In genomic region chr11:23778971-23779370, GRCh38 we compare ENCODE assay signal across 24 cellular contexts.
A peak's percentile ranks its signal among the peaks of the same experiment; 100 is the strongest.
DNase-seq lines count a peak whose midpoint lies in the region; TF ChIP-seq lines count a peak whose summit lies in the region.
"Had no signal": no experiment of that assay in that cellular context is flagged by ENCODE, and none has a peak within 500 bp of the region (broad histone marks: within the 10 kb centered on the region; RNA-seq: fewer than 3 reads in every experiment).

No MANE protein-coding gene starts in this region.

- H4K91ac ChIP-seq in neuronal stem cell (ENCODE audit: low read depth, low read length, poor library complexity): no peak overlapping the region

- H3K27ac ChIP-seq in MM.1S (ENCODE audit: low read length) (no peak overlapping the region), neuronal stem cell (replicated peaks; ENCODE audit: low read length) (no peak overlapping the region)
- H3K27ac ChIP-seq: ovary, right atrium auricular region, upper lobe of right lung had no signal

- H2BK120ac ChIP-seq in neuronal stem cell (ENCODE audit: low read depth, low read length): no peak overlapping the region

- H3K4ac ChIP-seq in neuronal stem cell (ENCODE audit: low read length): no peak overlapping the region

- no peak overlapping the region for H3K9ac ChIP-seq in MM.1S (ENCODE audit: low read length)
- no peak overlapping the region for H3K9ac ChIP-seq in neuronal stem cell (ENCODE audit: low read depth, low read length, poor library complexity)

- no peak overlapping the region for H2AK5ac ChIP-seq in neuronal stem cell (ENCODE audit: low read depth, low read length)

- H3K9me3 ChIP-seq in MM.1S (replicated peaks; ENCODE audit: insufficient read depth, low read length): no peaks in the 10 kb centered on the region
- no peaks in the 10 kb centered on the region for H3K9me3 ChIP-seq in neuronal stem cell (replicated peaks in 1 of 2; ENCODE audit: control insufficient read depth in 2 of 2, insufficient read depth in 1 of 2, low read depth in 1 of 2, low read length in 2 of 2)
- H3K9me3 ChIP-seq: ovary, right atrium auricular region, upper lobe of right lung had no signal

- no peaks in the 10 kb centered on the region for H3K79me1 ChIP-seq in neuronal stem cell (ENCODE audit: low read depth, low read length)

- H3K27me3 ChIP-seq in MM.1S (replicated peaks; ENCODE audit: insufficient read depth, low read length) (no peaks in the 10 kb centered on the region), neuronal stem cell (ENCODE audit: control insufficient read depth in 3 of 3, insufficient read depth in 3 of 3, low read depth in 1 of 3, low read length in 3 of 3) (no peaks in the 10 kb centered on the region)
- H3K27me3 ChIP-seq: right atrium auricular region, upper lobe of right lung had no signal

- H3K4me3 ChIP-seq in MM.1S (ENCODE audit: low read length): no peak overlapping the region
- no peak overlapping the region for H3K4me3 ChIP-seq in choroid plexus epithelial cell (ENCODE audit: low read depth, low read length)
- H3K4me3 ChIP-seq in neuronal stem cell (ENCODE audit: low read length in 2 of 2): no peak overlapping the region
- H3K4me3 ChIP-seq: ovary, right atrium auricular region, upper lobe of right lung had no signal

- H4K20me1 ChIP-seq in MM.1S (ENCODE audit: insufficient read depth, low read length): no peaks in the 10 kb centered on the region

- H3K36me3 ChIP-seq in MM.1S (replicated peaks; ENCODE audit: insufficient read depth, low read length) (no peaks in the 10 kb centered on the region), neuronal stem cell (replicated peaks in 1 of 2; ENCODE audit: control insufficient read depth in 2 of 2, insufficient read depth in 2 of 2, low read length in 2 of 2) (no peaks in the 10 kb centered on the region)
- H3K36me3 ChIP-seq: ovary, right atrium auricular region, upper lobe of right lung had no signal

- H3K4me2 ChIP-seq in MM.1S (ENCODE audit: low read depth, low read length): peak overlapping the region; percentile 24; the same call in 1 of the 2 replicates
- no peak overlapping the region for H3K4me2 ChIP-seq in neuronal stem cell (ENCODE audit: insufficient read depth, low read length, poor library complexity, severe bottlenecking)

- TF ChIP-seq CTCF in MM.1S (IDR thresholded peaks at IDR 0.05; ENCODE audit: low read length): no peak
- no peak for TF ChIP-seq CTCF in choroid plexus epithelial cell (conservative IDR thresholded peaks at IDR 0.05; ENCODE audit: low read depth, low read length)

- H2BK15ac ChIP-seq in neuronal stem cell (ENCODE audit: low read length): no peak overlapping the region

- H3K4me1 ChIP-seq in MM.1S (ENCODE audit: low read length) (peaks cover 8% of the 10 kb centered on the region), neuronal stem cell (ENCODE audit: control insufficient read depth in 2 of 2, insufficient read depth in 1 of 2, low read depth in 1 of 2, low read length in 2 of 2) (peaks cover 0 to 3% of the 10 kb centered on the region in 2 donors)
- H3K4me1 ChIP-seq: right atrium auricular region, upper lobe of right lung had no signal

- no peaks in the 10 kb centered on the region; the same call in 1 of the 2 replicates for H3F3A ChIP-seq in MM.1S (ENCODE audit: insufficient read depth, low read length)

- H3K9me2 ChIP-seq in MM.1S (replicated peaks; ENCODE audit: insufficient read depth, low read length): no peaks in the 10 kb centered on the region

- H3K14ac ChIP-seq in neuronal stem cell (ENCODE audit: low read length): no peak overlapping the region

- H2AFZ ChIP-seq in MM.1S (ENCODE audit: low read length) (no peak overlapping the region), neuronal stem cell (ENCODE audit: low read length) (peak overlapping the region; percentile 1)

- peak; percentile 15 for DNase-seq in EL
- DNase-seq in MM.1S: no peak
- DNase-seq in choroid plexus epithelial cell (ENCODE audit: low read depth): peak; percentile 56
- no peak for DNase-seq in neuronal stem cell (ENCODE audit: low spot score)
- no peak for DNase-seq in RPMI8226
- DNase-seq in central memory CD4-positive, alpha-beta T cell: no peak
- DNase-seq in NK-92 treated with Interleukin-12 subunit alpha and Interleukin-12 subunit beta, amount 100 ng/mL, for 24 hours (lab: John Stamatoyannopoulos, UW): no peak
- DNase-seq in DMS153 treated with DMSO at 0.1 percent for 48 hours (lab: John Stamatoyannopoulos, UW; ENCODE audit: unreplicated experiment): no peak
- DNase-seq: activated CD4-positive, alpha-beta memory T cell treated with anti-CD3 and anti-CD28 coated beads, Interleukin-2, amount 10 ng/mL, durations not matched to agents 7 days and 5 days; activated CD4-positive, alpha-beta T cell treated with anti-CD3 and anti-CD28 coated beads for 1 hour; aorta; glutamatergic neuron; islet precursor cell; NCI-H1105; NCI-H187 treated with DMSO at 0.1 percent for 48 hours; NCI-H2171 treated with DMSO at 0.1 percent for 48 hours; NCI-H524; nephron progenitor cell; ovary; SIG-M5; stimulated activated CD4-positive, alpha-beta T cell treated with anti-CD3 and anti-CD28 coated beads, Interleukin-4, amount 100 ng/mL, for 1 hour; T-helper 1 cell; upper lobe of right lung had no signal

- no peak overlapping the region for H2BK12ac ChIP-seq in neuronal stem cell (ENCODE audit: low read length)

- H3K18ac ChIP-seq in neuronal stem cell (ENCODE audit: low read length): no peak overlapping the region

- no CpG with 5 or more reads among the region's 1 CpG for WGBS in neuronal stem cell (ENCODE audit: extremely low coverage in 2 of 2, insufficient read length in 2 of 2, insufficient replicate concordance in 1 of 2), 2 donors

- no peak overlapping the region for H3K23ac ChIP-seq in neuronal stem cell (ENCODE audit: low read depth, low read length, poor library complexity)

- H2BK5ac ChIP-seq in neuronal stem cell (ENCODE audit: low read length): no peak overlapping the region

- H4K8ac ChIP-seq in neuronal stem cell (ENCODE audit: low read depth, low read length): no peak overlapping the region

- H3K79me2 ChIP-seq in MM.1S (ENCODE audit: low read length): no peaks in the 10 kb centered on the region

Comparison
In these comparisons a context has a peak if more than half of its experiments do, and no peak if none do; other contexts are left out.
1. DNase-seq: peak in EL (single experiment) and choroid plexus epithelial cell (single experiment); none in MM.1S (single experiment), neuronal stem cell (single experiment), RPMI8226 (single experiment), central memory CD4-positive, alpha-beta T cell (single experiment), NK-92 treated with Interleukin-12 subunit alpha and Interleukin-12 subunit beta, amount 100 ng/mL, for 24 hours (single experiment) and DMS153 treated with DMSO at 0.1 percent for 48 hours (single experiment).